In the genomic region with DNA sequence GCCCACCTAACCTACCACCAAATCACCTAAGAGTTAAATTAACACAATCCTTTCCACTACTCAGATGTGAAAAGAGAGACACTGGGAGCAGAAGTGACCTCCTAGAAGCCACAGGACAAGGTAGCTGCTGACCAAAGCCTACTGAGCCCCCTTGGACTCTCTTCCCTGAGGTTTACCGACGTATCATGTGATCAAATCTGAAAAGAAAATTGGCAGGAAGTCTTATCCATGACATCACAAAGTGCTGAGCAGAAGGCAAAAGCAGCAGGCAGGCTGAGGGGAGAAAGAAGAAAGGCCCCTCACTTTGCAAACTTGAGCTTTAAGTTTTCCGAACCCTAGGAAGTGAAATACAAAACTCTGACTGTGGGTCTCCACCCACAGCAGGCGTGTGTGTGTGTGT, we compare ENCODE assay signal across 1 cellular context.
TF ChIP-seq lines count a peak whose summit lies in the region.

No MANE protein-coding gene starts in this region.

TF ChIP-seq in H1, 55 proteins besides CTCF, POLR2A, EP300 and RAD21:
- TF ChIP-seq, protein P1, sequence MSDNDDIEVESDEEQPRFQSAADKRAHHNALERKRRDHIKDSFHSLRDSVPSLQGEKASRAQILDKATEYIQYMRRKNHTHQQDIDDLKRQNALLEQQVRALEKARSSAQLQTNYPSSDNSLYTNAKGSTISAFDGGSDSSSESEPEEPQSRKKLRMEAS (IDR thresholded peaks at IDR 0.05) = no peak
- TF ChIP-seq MAFK (IDR thresholded peaks at IDR 0.05; ENCODE audit: low read depth, low read length) (no peak), RFX5 (IDR thresholded peaks at IDR 0.05; ENCODE audit: borderline replicate concordance, low read depth, low read length) (no peak), FOSL1 (IDR thresholded peaks at IDR 0.05; ENCODE audit: insufficient read depth, low read depth, low read length) (no peak), CTBP2 (IDR thresholded peaks at IDR 0.05; ENCODE audit: borderline replicate concordance, insufficient read depth, insufficient read length, low read length) (no peak), PHF8 (conservative IDR thresholded peaks at IDR 0.05; ENCODE audit: low read depth, low read length) (no peak), BACH1 (IDR thresholded peaks at IDR 0.05; ENCODE audit: low read length) (no peak), JUN (IDR thresholded peaks at IDR 0.05; ENCODE audit: low read depth, low read length) (no peak), TAF7 (optimal IDR thresholded peaks at IDR 0.05; ENCODE audit: borderline replicate concordance, low read depth, low read length) (no peak), EZH2 (IDR thresholded peaks at IDR 0.05; ENCODE audit: low read depth, low read length, severe bottlenecking) (no peak), SIX5 (IDR thresholded peaks at IDR 0.05; ENCODE audit: low read depth, low read length) (no peak), CBX8 (IDR thresholded peaks at IDR 0.05; ENCODE audit: borderline replicate concordance, low read depth, low read length) (no peak), TAF1 (IDR thresholded peaks at IDR 0.05; ENCODE audit: low read depth, low read length) (no peak), SRF (IDR thresholded peaks at IDR 0.05; ENCODE audit: low read depth, low read length) (no peak)
- TF ChIP-seq, protein P2, sequence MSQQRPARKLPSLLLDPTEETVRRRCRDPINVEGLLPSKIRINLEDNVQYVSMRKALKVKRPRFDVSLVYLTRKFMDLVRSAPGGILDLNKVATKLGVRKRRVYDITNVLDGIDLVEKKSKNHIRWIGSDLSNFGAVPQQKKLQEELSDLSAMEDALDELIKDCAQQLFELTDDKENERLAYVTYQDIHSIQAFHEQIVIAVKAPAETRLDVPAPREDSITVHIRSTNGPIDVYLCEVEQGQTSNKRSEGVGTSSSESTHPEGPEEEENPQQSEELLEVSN (IDR thresholded peaks at IDR 0.05) = no peak
- TF ChIP-seq, protein P3, sequence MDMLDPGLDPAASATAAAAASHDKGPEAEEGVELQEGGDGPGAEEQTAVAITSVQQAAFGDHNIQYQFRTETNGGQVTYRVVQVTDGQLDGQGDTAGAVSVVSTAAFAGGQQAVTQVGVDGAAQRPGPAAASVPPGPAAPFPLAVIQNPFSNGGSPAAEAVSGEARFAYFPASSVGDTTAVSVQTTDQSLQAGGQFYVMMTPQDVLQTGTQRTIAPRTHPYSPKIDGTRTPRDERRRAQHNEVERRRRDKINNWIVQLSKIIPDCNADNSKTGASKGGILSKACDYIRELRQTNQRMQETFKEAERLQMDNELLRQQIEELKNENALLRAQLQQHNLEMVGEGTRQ (IDR thresholded peaks at IDR 0.05; ENCODE audit: low read length) = no peak
